ENCODE assay signal across 8 cellular contexts in genomic region chr14:96242126-96242525, GRCh38. TPM values are rescaled to one million over a fixed set of nuclear protein-coding genes. Genes with fewer than 3 reads are reported as not detected.
"Had no signal": no experiment of that assay in that cellular context is flagged by ENCODE, and none has a peak within 500 bp of the region (broad histone marks: within the 10 kb centered on the region; RNA-seq: fewer than 3 reads in every experiment).

No MANE protein-coding gene starts in this region.

- DNase-seq: H9, HCEC 1CT had no signal

- H3K4me2 ChIP-seq: GM23338 had no signal

- FAIRE-seq: H1, H54, HTR-8/SVneo, K562 had no signal

- ATAC-seq: GM23338, K562 had no signal

- H2AFZ ChIP-seq: GM23338 had no signal

- H3K4me3 ChIP-seq: GM23338, K562 had no signal

RNA-seq across cellular contexts. Expression of gene BDKRB1, which starts 13.9 kb away (rescaled TPM):
- total RNA-seq: GM23338, H1, H9, HT-29 had no signal
- polyA plus RNA-seq: GM23338 had no signal

RNA-seq across cellular contexts. Expression of gene BDKRB2, which starts 37.5 kb away (rescaled TPM):
- polyA plus RNA-seq: K562 had no signal
